ENCODE assay signal across 19 cellular contexts in genomic region chr21:32353002-32353711, GRCh38. TPM values are rescaled to one million over a fixed set of nuclear protein-coding genes. Genes with fewer than 3 reads are reported as not detected.
DNase-seq lines count a peak whose midpoint lies in the region; ATAC-seq, FAIRE-seq and TF ChIP-seq lines count a peak whose summit lies in the region.
"Had no signal": no experiment of that assay in that cellular context is flagged by ENCODE, and none has a peak within 500 bp of the region (broad histone marks: within the 10 kb centered on the region; RNA-seq: fewer than 3 reads in every experiment).

No MANE protein-coding gene starts in this region.

- H3K9me1 ChIP-seq in K562 (ENCODE audit: control insufficient read depth, insufficient read depth, low read length), result no peaks in the 10 kb centered on the region

- H3K79me2 ChIP-seq in K562 (ENCODE audit: control insufficient read depth, insufficient read depth, low read length) (no peaks in the 10 kb centered on the region), HepG2 (ENCODE audit: insufficient read depth, low read length) (no peaks in the 10 kb centered on the region)

- TF ChIP-seq EP300 in K562 (IDR thresholded peaks at IDR 0.05; ENCODE audit: low read length) (no peak), HepG2 (IDR thresholded peaks at IDR 0.05; ENCODE audit: low read depth in 2 of 2, low read length in 2 of 2) (no peak), HepG2 (CRISPR knock-in tag; IDR thresholded peaks at IDR 0.05; ENCODE audit: borderline replicate concordance) (no peak)

- H3K27ac ChIP-seq in left ventricle myocardium inferior (replicated peaks), result peak overlapping the region; percentile 79
- H3K27ac ChIP-seq in heart right ventricle, result peak overlapping the region in 1 of 10 donors; percentile 28
- no peak overlapping the region for H3K27ac ChIP-seq in K562 (ENCODE audit: extremely low read depth, low read depth, low read length)
- H3K27ac ChIP-seq in HepG2 (ENCODE audit: extremely low read length, insufficient read depth, low read length), result no peak overlapping the region

- ATAC-seq in heart right ventricle (no peak), K562 (no peak), HepG2 (no peak)
- ATAC-seq: GM12878 had no signal

- H2AFZ ChIP-seq in K562 (ENCODE audit: low read depth, low read length) (no peak overlapping the region), HepG2 (ENCODE audit: low read length) (no peak overlapping the region)

- TF ChIP-seq RAD21 in K562 (CRISPR knock-in tag; conservative IDR thresholded peaks at IDR 0.05 in 1 of 2, IDR thresholded peaks at IDR 0.05 in 1 of 2) (no peak), HepG2 (CRISPR knock-in tag; IDR thresholded peaks at IDR 0.05) (no peak)

- TF ChIP-seq CTCF in left ventricle myocardium inferior (IDR thresholded peaks at IDR 0.05; ENCODE audit: borderline replicate concordance) (no peak), heart right ventricle (IDR thresholded peaks at IDR 0.05) (no peak), K562 (IDR thresholded peaks at IDR 0.05 in 2 of 3, conservative IDR thresholded peaks at IDR 0.05 in 1 of 3; ENCODE audit: insufficient read depth in 2 of 3, low read depth in 1 of 3, low read length in 3 of 3) (no peak), HepG2 (CRISPR knock-in tag; IDR thresholded peaks at IDR 0.05) (no peak)

- H3K4me1 ChIP-seq in left ventricle myocardium inferior, result peaks cover 32% of the 10 kb centered on the region
- H3K4me1 ChIP-seq in heart right ventricle, result peaks cover 0 to 17% (median 8%) of the 10 kb centered on the region in 9 donors
- H3K4me1 ChIP-seq in K562 (replicated peaks in 1 of 2; ENCODE audit: control insufficient read depth in 2 of 2, insufficient read depth in 2 of 2, low read length in 2 of 2), result no peaks in the 10 kb centered on the region
- no peaks in the 10 kb centered on the region for H3K4me1 ChIP-seq in HepG2 (ENCODE audit: insufficient read depth, low read length)

- intact Hi-C loops in left ventricle myocardium inferior (cut with micrococcal nuclease), result no loop called here
- intact Hi-C loops in heart right ventricle (cut with DNase I), result no loop called here
- intact Hi-C loops in K562 (cut with micrococcal nuclease), result no loop called here
- intact Hi-C loops in HepG2 (cut with micrococcal nuclease; ENCODE audit: unreplicated experiment), result no loop called here

- FAIRE-seq in K562 (lab: Jason Lieb, UNC), result peak; percentile 15
- no peak for FAIRE-seq in HepG2 (lab: Jason Lieb, UNC)
- FAIRE-seq: GM12878, GM19239 had no signal

- DNase-seq in left ventricle myocardium inferior (no peak), heart right ventricle (no peak), K562 (ENCODE audit: extremely low read depth in 1 of 4, low spot score in 3 of 4) (no peak), HepG2 (ENCODE audit: low spot score) (no peak), GOT3 (lab: John Stamatoyannopoulos, UW) (no peak), COR-L47 (lab: John Stamatoyannopoulos, UW) (no peak), DMS 273 (lab: John Stamatoyannopoulos, UW; ENCODE audit: unreplicated experiment) (no peak)
- DNase-seq: C1 segment of cervical spinal cord; CD4-positive, CD25-positive, alpha-beta regulatory T cell; CD8-positive, alpha-beta memory T cell; DMS79 treated with DMSO at 0.1 percent for 48 hours; GF-D8; HCEC 1CT had no signal

- 95 to 96% methylated on average over 8 of the region's 8 CpGs for WGBS in heart right ventricle, 2 donors
- 89% methylated on average over 8 of the region's 8 CpGs for WGBS in K562 (ENCODE audit: insufficient coverage, low coverage, missing lambda C conversion rate)
- 100% methylated on average over 8 of the region's 8 CpGs for WGBS in HepG2 (ENCODE audit: low lambda C conversion rate)

- H3K36me3 ChIP-seq in left ventricle myocardium inferior (peaks cover 98% of the 10 kb centered on the region), heart right ventricle (peaks cover 0 to 100% (median 75%) of the 10 kb centered on the region in 9 donors), K562 (ENCODE audit: control insufficient read depth, insufficient read depth, low read length) (peaks cover 98% of the 10 kb centered on the region), HepG2 (replicated peaks in 1 of 2; ENCODE audit: control insufficient read depth in 1 of 2, insufficient read depth in 2 of 2, low read length in 2 of 2) (peaks cover 42 to 94% of the 10 kb centered on the region in 2 experiments)

- CTCF ChIA-PET in K562 (lab: Yijun Ruan, JAX; ENCODE audit: low intra/inter-chr PET ratio), result no interaction called here
- CTCF ChIA-PET in HepG2 (lab: Yijun Ruan, JAX; ENCODE audit: low intra/inter-chr PET ratio, low total read pairs), result no interaction called here

- TF ChIP-seq POLR2A in K562 (conservative IDR thresholded peaks at IDR 0.05) (no peak), HepG2 (IDR thresholded peaks at IDR 0.05; ENCODE audit: insufficient read depth in 1 of 2, low read depth in 2 of 2, low read length in 2 of 2) (no peak)

- H3K4me3 ChIP-seq in left ventricle myocardium inferior, result no peak overlapping the region
- no peak overlapping the region for H3K4me3 ChIP-seq in heart right ventricle
- no peak overlapping the region for H3K4me3 ChIP-seq in K562
- no peak overlapping the region for H3K4me3 ChIP-seq in HepG2 (replicated peaks in 1 of 3; ENCODE audit: insufficient read depth in 1 of 3, low read depth in 2 of 3, low read length in 3 of 3)
- H3K4me3 ChIP-seq: GM12878 had no signal

- no peaks in the 10 kb centered on the region for H3K27me3 ChIP-seq in left ventricle myocardium inferior (ENCODE audit: low read depth)
- no peaks in the 10 kb centered on the region for H3K27me3 ChIP-seq in heart right ventricle
- H3K27me3 ChIP-seq in K562 (ENCODE audit: control insufficient read depth in 2 of 2, insufficient read depth in 2 of 2, low read length in 2 of 2), result no peaks in the 10 kb centered on the region
- H3K27me3 ChIP-seq in HepG2 (ENCODE audit: control insufficient read depth in 1 of 2, insufficient read depth in 2 of 2, low read length in 2 of 2), result no peaks in the 10 kb centered on the region
- H3K27me3 ChIP-seq: BE2C had no signal

- no peak overlapping the region for H3K9ac ChIP-seq in K562 (ENCODE audit: insufficient read depth in 1 of 2, low read depth in 2 of 2, low read length in 2 of 2)
- H3K9ac ChIP-seq in HepG2 (ENCODE audit: insufficient read depth, low read depth, low read length), result no peak overlapping the region

- BruUV-seq in K562 (replicated peaks; lab: Mats Ljungman, UMichigan) (no TSS peak), HepG2 (replicated peaks; lab: Mats Ljungman, UMichigan) (TSS peak; percentile 20)

- H3K4me2 ChIP-seq in K562 (ENCODE audit: insufficient read depth, low read length) (no peak overlapping the region), HepG2 (ENCODE audit: low read depth, low read length) (no peak overlapping the region)

- in situ Hi-C loops in K562 (cut with MboI), result no loop called here
- in situ Hi-C loops in HepG2 (cut with HindIII; ENCODE audit: extremely low pct_ligation_motif_present, low pct_unique_long_range_greater_than_20kb), result no loop called here

- H4K20me1 ChIP-seq in K562 (replicated peaks; ENCODE audit: control insufficient read depth, insufficient read depth, low read length) (no peaks in the 10 kb centered on the region), HepG2 (ENCODE audit: insufficient read depth, low read length) (no peaks in the 10 kb centered on the region)

- H3K9me3 ChIP-seq in left ventricle myocardium inferior (replicated peaks) (no peaks in the 10 kb centered on the region), heart right ventricle (no peaks in the 10 kb centered on the region), K562 (replicated peaks; ENCODE audit: control insufficient read depth, insufficient read depth, low read depth, low read length) (no peaks in the 10 kb centered on the region), HepG2 (ENCODE audit: low read length) (no peaks in the 10 kb centered on the region)
- H3K9me3 ChIP-seq: BE2C had no signal

- POLR2A ChIA-PET in K562 (lab: Yijun Ruan, JAX), result interaction anchor here (0.6 kb wide), 1 partner anchor 225 kb away, joined by 3 read pairs; no protein-coding TSS in a partner anchor
- POLR2A ChIA-PET in HepG2 (lab: Yijun Ruan, JAX), result no interaction called here

RNA-seq across cellular contexts. Expression of gene URB1, which starts 39.7 kb away (rescaled TPM):
- 13.8 TPM for total RNA-seq in left ventricle myocardium inferior
- 10 to 100 TPM in 8 of 10 donors, 1 to 10 TPM in 2; 7.3 to 17.7 (median 13.2) TPM for total RNA-seq in heart right ventricle
- 1 to 10 TPM; 4.0 to 4.1 TPM for polyA plus RNA-seq in heart right ventricle
- 87.7 and 116 TPM in 2 replicates for total RNA-seq in K562 (2011; cell fraction: chromatin; rRNA removed; ENCODE audit: low replicate concordance)
- total RNA-seq in K562 (2011; cell fraction: nucleolus; rRNA removed), result 77.1 and 89.9 TPM in 2 replicates
- total RNA-seq in K562 (2011; cell fraction: nucleoplasm; rRNA removed), result 74.4 and 81.8 TPM in 2 replicates
- total RNA-seq in K562 (2014; rRNA removed), result 26.7 and 34.9 TPM in 2 replicates
- total RNA-seq in K562 (2014; rRNA removed; fragmentation: Illumina TruSeq; extraction: Trizol), result 23.3 and 26.1 TPM in 2 replicates
- 26.2 and 28.5 TPM in 2 replicates for total RNA-seq in K562 (2015; rRNA removed; fragmentation: Illumina TruSeq; extraction: Trizol)
- 51.9 and 53.6 TPM in 2 replicates for total RNA-seq in K562 (2021)
- polyA plus RNA-seq in K562 (2011; rRNA removed), result 10.6 and 15.0 TPM in 2 replicates
- 8.2 and 11.3 TPM in 2 replicates for polyA plus RNA-seq in K562 (2011; cell fraction: cytosol; rRNA removed)
- polyA plus RNA-seq in K562 (2011; cell fraction: nucleus; rRNA removed), result 24.6 and 51.6 TPM in 2 replicates
- 13.5 and 22.2 TPM in 2 replicates for polyA plus RNA-seq in K562 (2012)
- 21.5 and 23.0 TPM in 2 replicates for polyA plus RNA-seq in K562 (2014; fragmentation: Illumina TruSeq; extraction: Trizol)
- 1 to 10 TPM in 1 of 2 experiments, under 1 TPM in 1; 0.97 to 1.4 TPM for polyA plus RNA-seq in K562 (2014; fragmentation: Nextera tagmentation; extraction: Ambion mirVana)
- 15.8 and 17.4 TPM in 2 replicates for polyA plus RNA-seq in K562 (2014; rRNA removed)
- 38.5 and 45.9 TPM in 2 replicates for polyA minus RNA-seq in K562 (2011; rRNA and poly(A)+ RNA removed)
- polyA minus RNA-seq in K562 (2011; cell fraction: cytosol; rRNA and poly(A)+ RNA removed), result 34.2 and 36.6 TPM in 2 replicates
- 57.2 and 58.4 TPM in 2 replicates for polyA minus RNA-seq in K562 (2011; cell fraction: nucleus; rRNA and poly(A)+ RNA removed)
- total RNA-seq in HepG2 (2016; rRNA removed; fragmentation: Illumina TruSeq; extraction: Trizol), result 13.5 and 16.7 TPM in 2 replicates
- 2.1 TPM in 2 replicates for total RNA-seq in HepG2 (2016; cell fraction: cytosol; rRNA removed; fragmentation: Illumina TruSeq; extraction: Trizol; ENCODE audit: low read depth)
- 13.4 and 17.6 TPM in 2 replicates for total RNA-seq in HepG2 (2016; cell fraction: insoluble cytoplasmic fraction; rRNA removed; fragmentation: Illumina TruSeq; extraction: Trizol)
- 3.8 and 5.4 TPM in 2 replicates for total RNA-seq in HepG2 (2016; cell fraction: membrane; rRNA removed; fragmentation: Illumina TruSeq; extraction: Trizol)
- total RNA-seq in HepG2 (2016; cell fraction: nucleus; rRNA removed; fragmentation: Illumina TruSeq; extraction: Trizol), result 31.3 and 34.7 TPM in 2 replicates
- 4.5 and 5.8 TPM in 2 replicates for polyA plus RNA-seq in HepG2 (2011; rRNA removed)
- polyA plus RNA-seq in HepG2 (2011; cell fraction: cytosol; rRNA removed), result 2.6 and 2.7 TPM in 2 replicates
- 12.4 and 12.6 TPM in 2 replicates for polyA plus RNA-seq in HepG2 (2011; cell fraction: nucleus; rRNA removed)
- 7.4 and 8.5 TPM in 2 replicates for polyA plus RNA-seq in HepG2 (2012)
- polyA plus RNA-seq in HepG2 (2016; cell fraction: cytosol; fragmentation: Illumina TruSeq; extraction: Trizol; ENCODE audit: low read depth), result 0.38 and 0.41 TPM in 2 replicates
- polyA plus RNA-seq in HepG2 (2016; cell fraction: insoluble cytoplasmic fraction; fragmentation: Illumina TruSeq; extraction: Trizol; ENCODE audit: low read depth), result 5.2 and 6.4 TPM in 2 replicates
- polyA plus RNA-seq in HepG2 (2016; cell fraction: membrane; fragmentation: Illumina TruSeq; extraction: Trizol; ENCODE audit: low read depth), result 0.81 and 1.0 TPM in 2 replicates
- polyA plus RNA-seq in HepG2 (2016; cell fraction: nucleus; fragmentation: Illumina TruSeq; extraction: Trizol; ENCODE audit: insufficient read depth, low read depth), result 18.2 and 19.9 TPM in 2 replicates
- polyA minus RNA-seq in HepG2 (2011; rRNA and poly(A)+ RNA removed; ENCODE audit: low replicate concordance), result 19.4 and 24.1 TPM in 2 replicates
- polyA minus RNA-seq in HepG2 (2011; cell fraction: cytosol; rRNA and poly(A)+ RNA removed), result 7.3 and 7.6 TPM in 2 replicates
- polyA minus RNA-seq in HepG2 (2011; cell fraction: nucleus; rRNA and poly(A)+ RNA removed), result 29.5 and 29.8 TPM in 2 replicates

RNA-seq across cellular contexts. Expression of gene MRAP, which starts 54.5 kb away (rescaled TPM):
- not detected for total RNA-seq in left ventricle myocardium inferior
- 1 to 10 TPM in 1 of 10 donors, under 1 TPM in 4, not detected in 5; 0.63 to 6.6 (median 0.77) TPM for total RNA-seq in heart right ventricle
- polyA plus RNA-seq in heart right ventricle, result 10 to 100 TPM in 1 of 2 donors, 1 to 10 TPM in 1; 1.5 to 10.5 TPM
- not detected in 2 replicates for total RNA-seq in K562 (2011; cell fraction: chromatin; rRNA removed; ENCODE audit: low replicate concordance)
- total RNA-seq in K562 (2011; cell fraction: nucleolus; rRNA removed), result not detected in 2 replicates
- total RNA-seq in K562 (2011; cell fraction: nucleoplasm; rRNA removed), result 0.51 TPM in 1 of 2 replicates, not detected in the other
- total RNA-seq in K562 (2014; rRNA removed), result not detected in 2 replicates
- not detected in 2 replicates for total RNA-seq in K562 (2014; rRNA removed; fragmentation: Illumina TruSeq; extraction: Trizol)
- not detected in 2 replicates for total RNA-seq in K562 (2015; rRNA removed; fragmentation: Illumina TruSeq; extraction: Trizol)
- not detected in 2 replicates for total RNA-seq in K562 (2021)
- polyA plus RNA-seq in K562 (2011; rRNA removed), result not detected in 2 replicates
- 0.07 TPM in 1 of 2 replicates, not detected in the other for polyA plus RNA-seq in K562 (2011; cell fraction: cytosol; rRNA removed)
- polyA plus RNA-seq in K562 (2011; cell fraction: nucleus; rRNA removed), result not detected in 2 replicates
- polyA plus RNA-seq in K562 (2012), result not detected in 2 replicates
- polyA plus RNA-seq in K562 (2014; fragmentation: Illumina TruSeq; extraction: Trizol), result not detected in 2 replicates
- 1 to 10 TPM in 1 of 2 experiments, under 1 TPM in 1; 0.63 to 2.3 TPM for polyA plus RNA-seq in K562 (2014; fragmentation: Nextera tagmentation; extraction: Ambion mirVana)
- not detected in 2 replicates for polyA plus RNA-seq in K562 (2014; rRNA removed)
- not detected in 2 replicates for polyA minus RNA-seq in K562 (2011; rRNA and poly(A)+ RNA removed)
- not detected in 2 replicates for polyA minus RNA-seq in K562 (2011; cell fraction: cytosol; rRNA and poly(A)+ RNA removed)
- polyA minus RNA-seq in K562 (2011; cell fraction: nucleus; rRNA and poly(A)+ RNA removed), result not detected in 2 replicates
- total RNA-seq in HepG2 (2016; rRNA removed; fragmentation: Illumina TruSeq; extraction: Trizol), result 0.88 and 1.2 TPM in 2 replicates
- 0.62 and 1.0 TPM in 2 replicates for total RNA-seq in HepG2 (2016; cell fraction: cytosol; rRNA removed; fragmentation: Illumina TruSeq; extraction: Trizol; ENCODE audit: low read depth)
- total RNA-seq in HepG2 (2016; cell fraction: insoluble cytoplasmic fraction; rRNA removed; fragmentation: Illumina TruSeq; extraction: Trizol), result 1.5 and 1.9 TPM in 2 replicates
- 0.65 and 1.1 TPM in 2 replicates for total RNA-seq in HepG2 (2016; cell fraction: membrane; rRNA removed; fragmentation: Illumina TruSeq; extraction: Trizol)
- 0.85 and 1.5 TPM in 2 replicates for total RNA-seq in HepG2 (2016; cell fraction: nucleus; rRNA removed; fragmentation: Illumina TruSeq; extraction: Trizol)
- 0.46 and 0.57 TPM in 2 replicates for polyA plus RNA-seq in HepG2 (2011; rRNA removed)
- 0.27 and 0.59 TPM in 2 replicates for polyA plus RNA-seq in HepG2 (2011; cell fraction: cytosol; rRNA removed)
- 0.21 and 0.39 TPM in 2 replicates for polyA plus RNA-seq in HepG2 (2011; cell fraction: nucleus; rRNA removed)
- not detected in 2 replicates for polyA plus RNA-seq in HepG2 (2012)
- polyA plus RNA-seq in HepG2 (2016; cell fraction: cytosol; fragmentation: Illumina TruSeq; extraction: Trizol; ENCODE audit: low read depth), result 0.73 and 1.00 TPM in 2 replicates
- 1.3 and 1.7 TPM in 2 replicates for polyA plus RNA-seq in HepG2 (2016; cell fraction: insoluble cytoplasmic fraction; fragmentation: Illumina TruSeq; extraction: Trizol; ENCODE audit: low read depth)
- 0.56 and 0.84 TPM in 2 replicates for polyA plus RNA-seq in HepG2 (2016; cell fraction: membrane; fragmentation: Illumina TruSeq; extraction: Trizol; ENCODE audit: low read depth)
- polyA plus RNA-seq in HepG2 (2016; cell fraction: nucleus; fragmentation: Illumina TruSeq; extraction: Trizol; ENCODE audit: insufficient read depth, low read depth), result 1.9 and 2.4 TPM in 2 replicates
- polyA minus RNA-seq in HepG2 (2011; rRNA and poly(A)+ RNA removed; ENCODE audit: low replicate concordance), result 1.4 TPM in 1 of 2 replicates, not detected in the other
- polyA minus RNA-seq in HepG2 (2011; cell fraction: cytosol; rRNA and poly(A)+ RNA removed), result not detected in 2 replicates
- polyA minus RNA-seq in HepG2 (2011; cell fraction: nucleus; rRNA and poly(A)+ RNA removed), result 0.90 TPM in 1 of 2 replicates, not detected in the other
- total RNA-seq: A172; CD4-positive, CD25-positive, alpha-beta regulatory T cell; CD8-positive, alpha-beta memory T cell; GM12878; H4; HT-29 had no signal
- polyA plus RNA-seq: CD4-positive, CD25-positive, alpha-beta regulatory T cell; CD8-positive, alpha-beta memory T cell had no signal

RNA-seq across cellular contexts. Expression of gene EVA1C, which starts 59.3 kb away (rescaled TPM):
- 13.9 TPM for total RNA-seq in left ventricle myocardium inferior
- total RNA-seq in heart right ventricle, result 10 to 100 TPM; 12.1 to 34.9 (median 13.9) TPM
- polyA plus RNA-seq in heart right ventricle, result 10 to 100 TPM; 30.1 to 42.9 TPM
- total RNA-seq in K562 (2011; cell fraction: chromatin; rRNA removed; ENCODE audit: low replicate concordance), result not detected in 2 replicates
- total RNA-seq in K562 (2011; cell fraction: nucleolus; rRNA removed), result not detected in 2 replicates
- not detected in 2 replicates for total RNA-seq in K562 (2011; cell fraction: nucleoplasm; rRNA removed)
- total RNA-seq in K562 (2014; rRNA removed), result not detected in 2 replicates
- total RNA-seq in K562 (2014; rRNA removed; fragmentation: Illumina TruSeq; extraction: Trizol), result not detected in 2 replicates
- not detected in 2 replicates for total RNA-seq in K562 (2015; rRNA removed; fragmentation: Illumina TruSeq; extraction: Trizol)
- 0.22 TPM in 1 of 2 replicates, not detected in the other for total RNA-seq in K562 (2021)
- polyA plus RNA-seq in K562 (2011; rRNA removed), result not detected in 2 replicates
- not detected in 2 replicates for polyA plus RNA-seq in K562 (2011; cell fraction: cytosol; rRNA removed)
- polyA plus RNA-seq in K562 (2011; cell fraction: nucleus; rRNA removed), result not detected in 2 replicates
- polyA plus RNA-seq in K562 (2012), result not detected in 2 replicates
- not detected in 2 replicates for polyA plus RNA-seq in K562 (2014; fragmentation: Illumina TruSeq; extraction: Trizol)
- not detected for polyA plus RNA-seq in K562 (2014; fragmentation: Nextera tagmentation; extraction: Ambion mirVana)
- polyA plus RNA-seq in K562 (2014; rRNA removed), result not detected in 2 replicates
- not detected in 2 replicates for polyA minus RNA-seq in K562 (2011; rRNA and poly(A)+ RNA removed)
- polyA minus RNA-seq in K562 (2011; cell fraction: cytosol; rRNA and poly(A)+ RNA removed), result 1.6 and 2.0 TPM in 2 replicates
- not detected in 2 replicates for polyA minus RNA-seq in K562 (2011; cell fraction: nucleus; rRNA and poly(A)+ RNA removed)
- 0.29 TPM in 1 of 2 replicates, not detected in the other for total RNA-seq in HepG2 (2016; rRNA removed; fragmentation: Illumina TruSeq; extraction: Trizol)
- not detected in 2 replicates for total RNA-seq in HepG2 (2016; cell fraction: cytosol; rRNA removed; fragmentation: Illumina TruSeq; extraction: Trizol; ENCODE audit: low read depth)
- not detected in 2 replicates for total RNA-seq in HepG2 (2016; cell fraction: insoluble cytoplasmic fraction; rRNA removed; fragmentation: Illumina TruSeq; extraction: Trizol)
- 0.14 TPM in 1 of 2 replicates, not detected in the other for total RNA-seq in HepG2 (2016; cell fraction: membrane; rRNA removed; fragmentation: Illumina TruSeq; extraction: Trizol)
- not detected in 2 replicates for total RNA-seq in HepG2 (2016; cell fraction: nucleus; rRNA removed; fragmentation: Illumina TruSeq; extraction: Trizol)
- 0.33 and 0.34 TPM in 2 replicates for polyA plus RNA-seq in HepG2 (2011; rRNA removed)
- 0.40 and 0.54 TPM in 2 replicates for polyA plus RNA-seq in HepG2 (2011; cell fraction: cytosol; rRNA removed)
- 0.12 and 0.55 TPM in 2 replicates for polyA plus RNA-seq in HepG2 (2011; cell fraction: nucleus; rRNA removed)
- 0.67 and 0.79 TPM in 2 replicates for polyA plus RNA-seq in HepG2 (2012)
- 0.09 TPM in 1 of 2 replicates, not detected in the other for polyA plus RNA-seq in HepG2 (2016; cell fraction: cytosol; fragmentation: Illumina TruSeq; extraction: Trizol; ENCODE audit: low read depth)
- polyA plus RNA-seq in HepG2 (2016; cell fraction: insoluble cytoplasmic fraction; fragmentation: Illumina TruSeq; extraction: Trizol; ENCODE audit: low read depth), result not detected in 2 replicates
- polyA plus RNA-seq in HepG2 (2016; cell fraction: membrane; fragmentation: Illumina TruSeq; extraction: Trizol; ENCODE audit: low read depth), result 0.22 TPM in 1 of 2 replicates, not detected in the other
- polyA plus RNA-seq in HepG2 (2016; cell fraction: nucleus; fragmentation: Illumina TruSeq; extraction: Trizol; ENCODE audit: insufficient read depth, low read depth), result not detected in 2 replicates
- polyA minus RNA-seq in HepG2 (2011; rRNA and poly(A)+ RNA removed; ENCODE audit: low replicate concordance), result 1.4 and 58.2 TPM in 2 replicates
- not detected in 2 replicates for polyA minus RNA-seq in HepG2 (2011; cell fraction: cytosol; rRNA and poly(A)+ RNA removed)
- 0.52 TPM in 1 of 2 replicates, not detected in the other for polyA minus RNA-seq in HepG2 (2011; cell fraction: nucleus; rRNA and poly(A)+ RNA removed)
- total RNA-seq: GM12878 had no signal

Comparison
In these comparisons a context has a peak if more than half of its experiments do, and no peak if none do; other contexts are left out.
1. RNA of gene EVA1C, which starts 59.3 kb away (total RNA-seq): 12.1 to 34.9 TPM in heart right ventricle and 13.9 TPM in left ventricle myocardium inferior (single experiment); 0.14 to 0.29 TPM in HepG2 and 0.22 TPM in K562; every median in the first group is over 4 times any median in the second.